ENCODE assay signal across 15 cellular contexts in genomic region chr7:88599528-88599927, GRCh38.
DNase-seq lines count a peak whose midpoint lies in the region; ATAC-seq and TF ChIP-seq lines count a peak whose summit lies in the region.
"Had no signal": no experiment of that assay in that cellular context is flagged by ENCODE, and none has a peak within 500 bp of the region (broad histone marks: within the 10 kb centered on the region; RNA-seq: fewer than 3 reads in every experiment).

No MANE protein-coding gene starts in this region.

- DNase-seq in ELF-1 (ENCODE audit: low read depth, low spot score) (peak; percentile 10), WERI-Rb-1 (no peak), iPS DF 6.9 (ENCODE audit: low read depth, low spot score) (peak; percentile 2), neural progenitor cell (ENCODE audit: low spot score) (peak; percentile 57), GM13977 (ENCODE audit: low spot score) (no peak)
- DNase-seq: 8988T; AML-193; CD4-positive, CD25-positive, alpha-beta regulatory T cell; DMS53; GM23248 had no signal

- H3K27ac Mint-ChIP-seq in neural progenitor cell = no peak overlapping the region
- H3K27ac Mint-ChIP-seq: CD4-positive, CD25-positive, alpha-beta regulatory T cell had no signal

- H3K4me1 ChIP-seq in iPS DF 6.9 (ENCODE audit: control insufficient read depth, insufficient read depth, low read length) (no peaks in the 10 kb centered on the region), neural progenitor cell (peaks cover 43% of the 10 kb centered on the region)
- H3K4me1 ChIP-seq: BLaER1 had no signal

- TF ChIP-seq CTCF in WERI-Rb-1 (IDR thresholded peaks at IDR 0.05; ENCODE audit: low read depth, low read length) (no peak), neural progenitor cell (IDR thresholded peaks at IDR 0.05) (no peak), GM13977 (IDR thresholded peaks at IDR 0.05; ENCODE audit: extremely low read depth, insufficient read depth, missing control alignments) (no peak)

- H3K4me2 ChIP-seq in neural progenitor cell = peak overlapping the region; percentile 3
- H3K4me2 ChIP-seq: BLaER1 had no signal

- no peak overlapping the region for H3K4me3 ChIP-seq in WERI-Rb-1 (ENCODE audit: low read depth, low read length)
- H3K4me3 ChIP-seq in iPS DF 6.9 (ENCODE audit: low read length) = no peak overlapping the region
- no peak overlapping the region for H3K4me3 ChIP-seq in neural progenitor cell
- H3K4me3 ChIP-seq: BLaER1, GM23248, HAP-1 had no signal

- no peaks in the 10 kb centered on the region for H4K20me1 ChIP-seq in neural progenitor cell (ENCODE audit: low read depth)
- H4K20me1 ChIP-seq: BLaER1 had no signal

- no peaks in the 10 kb centered on the region for H3K79me2 ChIP-seq in neural progenitor cell (ENCODE audit: low read depth)

- no CpG with 5 or more reads among the region's 3 CpGs for WGBS in iPS DF 6.9 (ENCODE audit: insufficient coverage, insufficient read length)

- H3K27me3 ChIP-seq in WERI-Rb-1 (ENCODE audit: insufficient read depth, low read depth, severe bottlenecking) (no peaks in the 10 kb centered on the region), iPS DF 6.9 (ENCODE audit: control insufficient read depth, insufficient read depth, low read length) (no peaks in the 10 kb centered on the region), neural progenitor cell (no peaks in the 10 kb centered on the region)
- H3K27me3 ChIP-seq: BLaER1 had no signal

- peaks cover 5% of the 10 kb centered on the region for H3K9me3 Mint-ChIP-seq in neural progenitor cell

- peaks cover 3% of the 10 kb centered on the region for H3K27me3 Mint-ChIP-seq in neural progenitor cell (ENCODE audit: insufficient read depth, low read depth)
- H3K27me3 Mint-ChIP-seq: CD4-positive, CD25-positive, alpha-beta regulatory T cell had no signal

- no peaks in the 10 kb centered on the region for H3K36me3 Mint-ChIP-seq in neural progenitor cell
- H3K36me3 Mint-ChIP-seq: CD4-positive, CD25-positive, alpha-beta regulatory T cell had no signal

- H3K27ac ChIP-seq in WERI-Rb-1 (peak overlapping the region; percentile 44), iPS DF 6.9 (ENCODE audit: low read length) (no peak overlapping the region), neural progenitor cell (peak overlapping the region; percentile 82)
- H3K27ac ChIP-seq: BLaER1, GM23248 had no signal

- no peak overlapping the region for H3K4me3 Mint-ChIP-seq in neural progenitor cell
- H3K4me3 Mint-ChIP-seq: CD4-positive, CD25-positive, alpha-beta regulatory T cell had no signal

- H3F3A ChIP-seq in neural progenitor cell (ENCODE audit: low read depth) = peaks cover 30% of the 10 kb centered on the region

- H3K4me1 Mint-ChIP-seq in neural progenitor cell = peaks cover 13% of the 10 kb centered on the region
- H3K4me1 Mint-ChIP-seq: CD4-positive, CD25-positive, alpha-beta regulatory T cell had no signal

- no peak overlapping the region for H3K9ac ChIP-seq in neural progenitor cell
- H3K9ac ChIP-seq: BLaER1, GM23248 had no signal

- in situ Hi-C loops in GM13977 (cut with MboI; ENCODE audit: low pct_unique_long_range_greater_than_20kb, low sequenced_read_pairs, unreplicated experiment) = no loop called here

- no peaks in the 10 kb centered on the region for H3K9me3 ChIP-seq in WERI-Rb-1 (ENCODE audit: severe bottlenecking)
- no peaks in the 10 kb centered on the region for H3K9me3 ChIP-seq in iPS DF 6.9 (ENCODE audit: control insufficient read depth, insufficient read depth, low read length)
- peaks cover 5% of the 10 kb centered on the region for H3K9me3 ChIP-seq in neural progenitor cell (ENCODE audit: low read depth)
- H3K9me3 ChIP-seq: BLaER1, HAP-1 had no signal

- H2AFZ ChIP-seq in neural progenitor cell (replicated peaks) = peak overlapping the region; percentile 45
- H2AFZ ChIP-seq: GM23248 had no signal

- no peaks in the 10 kb centered on the region for H3K36me3 ChIP-seq in WERI-Rb-1
- no peaks in the 10 kb centered on the region for H3K36me3 ChIP-seq in iPS DF 6.9 (ENCODE audit: control insufficient read depth, insufficient read depth, low read length)
- no peaks in the 10 kb centered on the region for H3K36me3 ChIP-seq in neural progenitor cell
- H3K36me3 ChIP-seq: BLaER1, HAP-1 had no signal

- ATAC-seq in GM18870 (IDR thresholded peaks at IDR 0.05; ENCODE audit: unreplicated experiment) (no peak), HG03378 (IDR thresholded peaks at IDR 0.05; ENCODE audit: unreplicated experiment) (no peak)
- ATAC-seq: HepG2 had no signal

Comparison
In these comparisons a context has a peak if more than half of its experiments do, and no peak if none do; other contexts are left out.
1. DNase-seq: peak in ELF-1 (single experiment), iPS DF 6.9 (single experiment) and neural progenitor cell (single experiment); none in WERI-Rb-1 (single experiment) and GM13977 (single experiment).